Comparison of ENCODE assay signal across 2 cellular contexts in genomic region chr10:1379601-1380000, GRCh38.
TF ChIP-seq lines count a peak whose summit lies in the region.

No MANE protein-coding gene starts in this region.

TF ChIP-seq in GM23338, 12 proteins besides CTCF, POLR2A, EP300 and RAD21 (continued from another document):
- TF ChIP-seq ZNF462 (CRISPR knock-in tag; IDR thresholded peaks at IDR 0.05), result no peak
- no peak for TF ChIP-seq ETS1 (IDR thresholded peaks at IDR 0.05)
- TF ChIP-seq REST (IDR thresholded peaks at IDR 0.05; ENCODE audit: unreplicated experiment), result no peak
- TF ChIP-seq CREB1 (CRISPR knock-in tag; IDR thresholded peaks at IDR 0.05; ENCODE audit: low read depth), result no peak
TF ChIP-seq in GM23338: peak in this region for 0.

TF ChIP-seq in GM12878, 131 proteins besides CTCF, POLR2A, EP300 and RAD21 (continued from another document):
- TF ChIP-seq BCL3 (IDR thresholded peaks at IDR 0.05; ENCODE audit: borderline replicate concordance, insufficient read depth, low read depth, low read length, poor library complexity, severe bottlenecking), result no peak
- no peak for TF ChIP-seq ZNF207 (IDR thresholded peaks at IDR 0.05; ENCODE audit: borderline replicate concordance)
- no peak for TF ChIP-seq REST (IDR thresholded peaks at IDR 0.05; ENCODE audit: low read depth, low read length)
- TF ChIP-seq BACH1 (IDR thresholded peaks at IDR 0.05; ENCODE audit: borderline replicate concordance), result no peak
- no peak for TF ChIP-seq CBFB (IDR thresholded peaks at IDR 0.05; ENCODE audit: low read depth)
- no peak for TF ChIP-seq RBBP5 (conservative IDR thresholded peaks at IDR 0.05)
- no peak for TF ChIP-seq CUX1 (IDR thresholded peaks at IDR 0.05; ENCODE audit: insufficient replicate concordance, low read depth, low read length)
- TF ChIP-seq PKNOX1 (IDR thresholded peaks at IDR 0.05), result no peak
